In the genomic region with DNA sequence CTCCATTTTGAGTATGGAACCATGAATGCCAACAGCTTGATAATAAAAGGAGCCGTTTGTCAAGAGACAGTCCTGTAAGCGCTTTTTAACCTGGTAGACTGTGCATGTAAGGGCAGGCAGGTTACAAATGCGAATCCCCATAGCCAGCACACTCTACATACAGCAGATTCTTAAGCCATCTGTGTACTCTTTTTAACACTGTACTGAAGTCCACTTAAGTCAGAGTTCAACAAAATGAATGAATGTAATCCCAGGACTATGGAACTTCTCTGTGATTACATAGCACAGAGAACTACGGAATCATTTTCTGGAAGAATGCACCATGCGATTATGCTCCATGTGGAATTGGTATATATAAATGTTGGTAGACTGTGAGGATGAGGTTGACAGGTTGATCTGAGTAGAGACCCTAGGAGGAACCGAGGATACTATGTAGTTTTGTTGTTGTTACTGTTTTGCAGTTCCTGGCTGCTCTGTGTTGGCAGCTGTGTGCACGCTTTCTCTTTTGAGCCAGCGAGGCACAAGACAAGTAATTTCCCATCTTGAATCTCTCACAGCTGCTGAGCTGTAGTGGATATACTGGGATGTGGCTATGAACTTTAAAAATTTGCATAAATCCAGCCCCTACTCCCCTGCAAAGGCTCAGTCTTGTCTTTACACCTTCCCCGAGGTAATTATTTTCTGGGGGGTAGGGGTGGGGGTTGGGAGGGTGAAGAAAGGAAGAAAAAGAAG, we compare ENCODE assay signal across 8 cellular contexts. TPM values are rescaled to one million over a fixed set of nuclear protein-coding genes. Genes with fewer than 3 reads are reported as not detected.
DNase-seq lines count a peak whose midpoint lies in the region; ATAC-seq and TF ChIP-seq lines count a peak whose summit lies in the region.

No MANE protein-coding gene starts in this region.

- peak overlapping the region; percentile 73 to 82 (median 77) for H3K27ac ChIP-seq in esophagus muscularis mucosa (replicated peaks in 1 of 4)
- H3K27ac ChIP-seq in neural progenitor cell: no peak overlapping the region

- TF ChIP-seq EP300 in esophagus muscularis mucosa (IDR thresholded peaks at IDR 0.05): no peak

- H3K9ac ChIP-seq in neural progenitor cell: no peak overlapping the region

- H3K4me2 ChIP-seq in neural progenitor cell: peak overlapping the region; percentile 75

- ATAC-seq in GM18517 (IDR thresholded peaks at IDR 0.05; ENCODE audit: unreplicated experiment) (peak; percentile 55), HG02973 (IDR thresholded peaks at IDR 0.05; ENCODE audit: unreplicated experiment) (peak; percentile 38)

- H3K4me3 ChIP-seq in esophagus muscularis mucosa (peak overlapping the region; percentile 75 to 84 (median 76)), neural progenitor cell (peak overlapping the region; percentile 44)

- peaks cover 42% of the 10 kb centered on the region for H3K79me2 ChIP-seq in neural progenitor cell (ENCODE audit: low read depth)

- H2AFZ ChIP-seq in neural progenitor cell (replicated peaks): no peak overlapping the region

- 25% methylated on average over 9 of the region's 9 CpGs for WGBS in esophagus muscularis mucosa

- H3K27me3 ChIP-seq in esophagus muscularis mucosa: no peaks in the 10 kb centered on the region
- H3K27me3 ChIP-seq in neural progenitor cell: no peaks in the 10 kb centered on the region

- no peaks in the 10 kb centered on the region for H3K9me3 Mint-ChIP-seq in neural progenitor cell

- DNase-seq in ACHN: peak; percentile 39
- peak; percentile 60 for DNase-seq in RKO (ENCODE audit: low spot score)
- no peak for DNase-seq in esophagus muscularis mucosa (ENCODE audit: extremely low spot score)
- DNase-seq in neural progenitor cell (ENCODE audit: low spot score): no peak
- no peak for DNase-seq in effector CD8-positive, alpha-beta T cell (lab: John Stamatoyannopoulos, UW)
- no peak for DNase-seq in putamen (ENCODE audit: low spot score)

- peak overlapping the region; percentile 79 for H3K4me3 Mint-ChIP-seq in neural progenitor cell

- no peaks in the 10 kb centered on the region for H3K27me3 Mint-ChIP-seq in neural progenitor cell (ENCODE audit: insufficient read depth, low read depth)

- in situ Hi-C loops in ACHN (cut with HindIII; ENCODE audit: low pct_ligation_motif_present, low pct_unique_long_range_greater_than_20kb, low sequenced_read_pairs): no loop called here

- TF ChIP-seq CTCF in esophagus muscularis mucosa (IDR thresholded peaks at IDR 0.05) (no peak), neural progenitor cell (IDR thresholded peaks at IDR 0.05) (no peak)

- TF ChIP-seq POLR2A in esophagus muscularis mucosa (IDR thresholded peaks at IDR 0.05; ENCODE audit: low read depth): no peak

- H4K20me1 ChIP-seq in neural progenitor cell (ENCODE audit: low read depth): peaks cover 74% of the 10 kb centered on the region

- peaks cover 8% of the 10 kb centered on the region for H3F3A ChIP-seq in neural progenitor cell (ENCODE audit: low read depth)

- H3K4me1 ChIP-seq in esophagus muscularis mucosa (peaks cover 12 to 22% (median 17%) of the 10 kb centered on the region in 4 donors), neural progenitor cell (peaks cover 13% of the 10 kb centered on the region)

- H3K36me3 Mint-ChIP-seq in neural progenitor cell: peaks cover 15% of the 10 kb centered on the region

- H3K9me3 ChIP-seq in esophagus muscularis mucosa (no peaks in the 10 kb centered on the region), neural progenitor cell (ENCODE audit: low read depth) (no peaks in the 10 kb centered on the region)

- H3K36me3 ChIP-seq in esophagus muscularis mucosa (peaks cover 0 to 3% (median 0%) of the 10 kb centered on the region in 4 donors), neural progenitor cell (peaks cover 1% of the 10 kb centered on the region)

- intact Hi-C loops in esophagus muscularis mucosa (cut with DNase I): loop anchor here (2.0 kb wide), 1 partner anchor 144 kb away; no protein-coding TSS in a partner anchor

- H3K4me1 Mint-ChIP-seq in neural progenitor cell: peaks cover 45% of the 10 kb centered on the region

- H3K27ac Mint-ChIP-seq in neural progenitor cell: no peak overlapping the region

RNA-seq across cellular contexts. Expression of a gene that starts 21.9 kb away (rescaled TPM):
- total RNA-seq in esophagus muscularis mucosa (10 to 100 TPM in 1 of 4 donors, 1 to 10 TPM in 3; 4.2 to 10.4 (median 6.6) TPM), neural progenitor cell (ENCODE audit: low replicate concordance) (32.6 and 55.7 TPM in 2 replicates)

Comparison
In these comparisons a context has a peak if more than half of its experiments do, and no peak if none do; other contexts are left out.
1. DNase-seq: peak in ACHN (single experiment) and RKO (single experiment); none in esophagus muscularis mucosa (single experiment), neural progenitor cell (single experiment), effector CD8-positive, alpha-beta T cell (single experiment) and putamen (single experiment).